Comparison of ENCODE assay signal across 8 cellular contexts in genomic region chr17:68413597-68414560, GRCh38. TPM values are rescaled to one million over a fixed set of nuclear protein-coding genes. Genes with fewer than 3 reads are reported as not detected.
A peak's percentile ranks its signal among the peaks of the same experiment; 100 is the strongest.
DNase-seq lines count a peak whose midpoint lies in the region; ATAC-seq, FAIRE-seq and TF ChIP-seq lines count a peak whose summit lies in the region.
"Not testable (repeated sequence)": the region's sequence is repeated elsewhere in the genome, so short reads cannot be mapped to it uniquely, and the experiment has no call there.

No MANE protein-coding gene starts in this region.

- peak overlapping the region; percentile 55 for H3K4me3 ChIP-seq in PC-3 (ENCODE audit: low read length)
- not testable (repeated sequence) for H3K4me3 ChIP-seq in K562

- not testable (repeated sequence) for TF ChIP-seq CTCF in CD4-positive, alpha-beta T cell (IDR thresholded peaks at IDR 0.05); PC-3 (conservative IDR thresholded peaks at IDR 0.05; ENCODE audit: low read depth, low read length); activated CD8-positive, alpha-beta T cell treated with anti-CD3 and anti-CD28 coated beads for 36 hours (IDR thresholded peaks at IDR 0.05); K562 (IDR thresholded peaks at IDR 0.05 in 2 of 3, conservative IDR thresholded peaks at IDR 0.05 in 1 of 3; ENCODE audit: insufficient read depth in 2 of 3, low read depth in 1 of 3, low read length in 3 of 3); nephron progenitor cell (IDR thresholded peaks at IDR 0.05)

- peak overlapping the region; percentile 90 for H3K4me3 Mint-ChIP-seq in CD4-positive, alpha-beta T cell
- H3K4me3 Mint-ChIP-seq in activated CD8-positive, alpha-beta T cell treated with anti-CD3 and anti-CD28 coated beads for 36 hours: peak overlapping the region; percentile 87
- H3K4me3 Mint-ChIP-seq in nephron progenitor cell: peak overlapping the region; percentile 90

- FAIRE-seq in K562 (lab: Jason Lieb, UNC): not testable (repeated sequence)

- peak; percentile 96 for ATAC-seq in CD4-positive, alpha-beta T cell (ENCODE audit: poor library complexity)
- ATAC-seq in PC-3: peak; percentile 48
- ATAC-seq in activated CD8-positive, alpha-beta T cell treated with anti-CD3 and anti-CD28 coated beads for 36 hours: peak; percentile 91
- ATAC-seq in K562: peak; percentile 51; the same call in 2 of the 3 replicates

- not testable (repeated sequence) for H3K27me3 ChIP-seq in CD4-positive, alpha-beta T cell (ENCODE audit: control insufficient read depth, insufficient read depth, low read length); PC-3 (ENCODE audit: low read length); K562 (ENCODE audit: control insufficient read depth in 2 of 2, insufficient read depth in 2 of 2, low read length in 2 of 2)

- not testable (repeated sequence) for BruUV-seq in PC-3 (replicated peaks; lab: Mats Ljungman, UMichigan); K562 (replicated peaks; lab: Mats Ljungman, UMichigan)

- H3K9me2 ChIP-seq in PC-3 (replicated peaks; ENCODE audit: low read length): not testable (repeated sequence)

- not testable (repeated sequence) for H3K9me3 ChIP-seq in CD4-positive, alpha-beta T cell (ENCODE audit: control insufficient read depth, low read length); PC-3 (ENCODE audit: low read length); K562 (replicated peaks; ENCODE audit: control insufficient read depth, insufficient read depth, low read depth, low read length)

- H3K4me2 ChIP-seq in PC-3 (ENCODE audit: low read length) (peak overlapping the region; percentile 54), K562 (ENCODE audit: insufficient read depth, low read length) (peak overlapping the region; percentile 41; the same call in 1 of the 2 replicates)

- H3K27ac Mint-ChIP-seq in CD4-positive, alpha-beta T cell: peak overlapping the region; percentile 77
- H3K27ac Mint-ChIP-seq in activated CD8-positive, alpha-beta T cell treated with anti-CD3 and anti-CD28 coated beads for 36 hours: peak overlapping the region; percentile 88
- peak overlapping the region; percentile 77 for H3K27ac Mint-ChIP-seq in nephron progenitor cell

- H3K9me3 Mint-ChIP-seq in CD4-positive, alpha-beta T cell; activated CD8-positive, alpha-beta T cell treated with anti-CD3 and anti-CD28 coated beads for 36 hours: not testable (repeated sequence)
- peaks cover 56% of the 10 kb centered on the region for H3K9me3 Mint-ChIP-seq in nephron progenitor cell

- H3K9ac ChIP-seq in PC-3 (ENCODE audit: low read length); K562 (ENCODE audit: insufficient read depth in 1 of 2, low read depth in 2 of 2, low read length in 2 of 2): not testable (repeated sequence)

- H3K36me3 ChIP-seq in PC-3 (ENCODE audit: low read depth, low read length); K562 (ENCODE audit: control insufficient read depth, insufficient read depth, low read length): not testable (repeated sequence)

- peak overlapping the region; percentile 4 for H3K27ac ChIP-seq in CD4-positive, alpha-beta T cell (ENCODE audit: low read depth, low read length)
- not testable (repeated sequence) for H3K27ac ChIP-seq in PC-3 (ENCODE audit: low read length); K562 (ENCODE audit: extremely low read depth, low read depth, low read length)

- TF ChIP-seq EP300 in K562 (IDR thresholded peaks at IDR 0.05; ENCODE audit: low read length): not testable (repeated sequence)

- not testable (repeated sequence) for H3K27me3 Mint-ChIP-seq in CD4-positive, alpha-beta T cell; activated CD8-positive, alpha-beta T cell treated with anti-CD3 and anti-CD28 coated beads for 36 hours; nephron progenitor cell (ENCODE audit: low read depth, poor library complexity)

- WGBS in K562 (ENCODE audit: insufficient coverage, low coverage, missing lambda C conversion rate): 6% methylated on average over 19 of the region's 34 CpGs

- not testable (repeated sequence) for H3K4me1 ChIP-seq in PC-3 (ENCODE audit: insufficient read depth, low read length); K562 (replicated peaks in 1 of 2; ENCODE audit: control insufficient read depth in 2 of 2, insufficient read depth in 2 of 2, low read length in 2 of 2)

- TF ChIP-seq POLR2A in K562 (conservative IDR thresholded peaks at IDR 0.05): not testable (repeated sequence)

- CTCF ChIA-PET in CD4-positive, alpha-beta T cell (lab: Charles Lee): interaction anchor here (1.1 to 1.6 kb wide), 2 partner anchors 18 to 213 kb away, joined by 3 to 5 read pairs; no protein-coding TSS in a partner anchor
- CTCF ChIA-PET in PC-3 (lab: Charles Lee); K562 (lab: Yijun Ruan, JAX; ENCODE audit: low intra/inter-chr PET ratio): not testable (repeated sequence)
- CTCF ChIA-PET in activated CD8-positive, alpha-beta T cell treated with anti-CD3 and anti-CD28 coated beads for 36 hours (lab: Charles Lee): interaction anchor here (1.1 to 1.7 kb wide), 3 partner anchors 15 to 127 kb away, joined by 3 to 5 read pairs (median 3); no protein-coding TSS in a partner anchor

- H3K9me1 ChIP-seq in K562 (ENCODE audit: control insufficient read depth, insufficient read depth, low read length): not testable (repeated sequence)

- POLR2A ChIA-PET in CD4-positive, alpha-beta T cell (lab: Charles Lee): interaction anchor here (0.6 to 2.3 kb wide), 15 partner anchors 9 to 330 kb away, joined by 3 to 28 read pairs (median 4); partner anchors contain the start of genes AMZ2, ARSG, SLC16A6 and WIPI1
- POLR2A ChIA-PET in PC-3 (lab: Charles Lee; ENCODE audit: unreplicated experiment): not testable (repeated sequence)
- POLR2A ChIA-PET in activated CD8-positive, alpha-beta T cell treated with anti-CD3 and anti-CD28 coated beads for 36 hours (lab: Charles Lee): interaction anchor here (1.0 to 2.9 kb wide), 2 partner anchors 14 to 122 kb away, joined by 3 to 9 read pairs; partner anchors contain the start of gene ARSG
- POLR2A ChIA-PET in K562 (lab: Yijun Ruan, JAX): interaction anchor here (0.6 to 0.7 kb wide), 2 partner anchors 17 to 75 kb away, joined by 3 read pairs; no protein-coding TSS in a partner anchor

- H2AFZ ChIP-seq in PC-3 (ENCODE audit: low read length) (peak overlapping the region; percentile 9; the same call in 1 of the 2 replicates), K562 (ENCODE audit: low read depth, low read length) (peak overlapping the region; percentile 45; the same call in 1 of the 2 replicates)

- intact Hi-C loops in CD4-positive, alpha-beta T cell (cut with DNase I, micrococcal nuclease): loop anchor here in 1 of 2 experiments (2.0 kb wide), 1 partner anchor 23 kb away; no protein-coding TSS in a partner anchor
- intact Hi-C loops in PC-3 (cut with micrococcal nuclease); activated CD8-positive, alpha-beta T cell treated with anti-CD3 and anti-CD28 coated beads for 36 hours (cut with micrococcal nuclease); K562 (cut with micrococcal nuclease); cardiac septum (cut with DNase I): not testable (repeated sequence)

- H3K79me2 ChIP-seq in PC-3 (ENCODE audit: low read length); K562 (ENCODE audit: control insufficient read depth, insufficient read depth, low read length): not testable (repeated sequence)

- DNase-seq in CD4-positive, alpha-beta T cell: peak; percentile 28 to 65 (median 54)
- peak; percentile 53 to 59 for DNase-seq in Kasumi-1 (lab: John Stamatoyannopoulos, UW)
- DNase-seq in PC-3: peak; percentile 51
- DNase-seq in activated CD8-positive, alpha-beta T cell treated with anti-CD3 and anti-CD28 coated beads for 36 hours: peak; percentile 88
- peak in 1 of 4 experiments; percentile 51 for DNase-seq in K562 (ENCODE audit: extremely low read depth in 1 of 4, low spot score in 3 of 4)
- peak; percentile 75 for DNase-seq in cardiac septum (ENCODE audit: low spot score)
- peak; percentile 31 for DNase-seq in nephron progenitor cell
- peak; percentile 43 for DNase-seq in stimulated activated CD8-positive, alpha-beta memory T cell treated with anti-CD3 and anti-CD28 coated beads, Interleukin-12 subunit alpha, Interleukin-12 subunit beta, amount 100 ng/mL, for 1 hour (ENCODE audit: low read depth)

- H4K20me1 ChIP-seq in PC-3 (ENCODE audit: low read length); K562 (replicated peaks; ENCODE audit: control insufficient read depth, insufficient read depth, low read length): not testable (repeated sequence)

- H3K36me3 Mint-ChIP-seq in CD4-positive, alpha-beta T cell (ENCODE audit: low read depth): peaks cover 25% of the 10 kb centered on the region
- H3K36me3 Mint-ChIP-seq in activated CD8-positive, alpha-beta T cell treated with anti-CD3 and anti-CD28 coated beads for 36 hours (ENCODE audit: low read depth): not testable (repeated sequence)
- H3K36me3 Mint-ChIP-seq in nephron progenitor cell (ENCODE audit: low read depth): peaks cover 29% of the 10 kb centered on the region

- not testable (repeated sequence) for TF ChIP-seq RAD21 in K562 (CRISPR knock-in tag; conservative IDR thresholded peaks at IDR 0.05 in 1 of 2, IDR thresholded peaks at IDR 0.05 in 1 of 2)

- peaks cover 40% of the 10 kb centered on the region for H3K4me1 Mint-ChIP-seq in CD4-positive, alpha-beta T cell (ENCODE audit: low read depth)
- peaks cover 24% of the 10 kb centered on the region for H3K4me1 Mint-ChIP-seq in activated CD8-positive, alpha-beta T cell treated with anti-CD3 and anti-CD28 coated beads for 36 hours (ENCODE audit: low read depth)
- not testable (repeated sequence) for H3K4me1 Mint-ChIP-seq in nephron progenitor cell

- in situ Hi-C loops in K562 (cut with MboI): not testable (repeated sequence)

- H3F3A ChIP-seq in PC-3 (ENCODE audit: low read length, unreplicated experiment): not testable (repeated sequence)

RNA-seq across cellular contexts. Expression of gene WIPI1, which starts 43.4 kb away (rescaled TPM):
- total RNA-seq in CD4-positive, alpha-beta T cell: 1 to 10 TPM; 2.0 to 2.6 TPM
- total RNA-seq in PC-3 (2014; rRNA removed) (19.6 and 20.2 TPM in 2 replicates), K562 (2014; rRNA removed) (10.9 and 12.8 TPM in 2 replicates), K562 (2014; rRNA removed; fragmentation: Illumina TruSeq; extraction: Trizol) (12.1 and 14.7 TPM in 2 replicates), K562 (2015; rRNA removed; fragmentation: Illumina TruSeq; extraction: Trizol) (8.2 and 8.6 TPM in 2 replicates), K562 (2021) (11.8 and 13.2 TPM in 2 replicates), cardiac septum (148 TPM)
- 10 to 100 TPM; 11.3 to 13.1 TPM for total RNA-seq in activated CD8-positive, alpha-beta T cell treated with anti-CD3 and anti-CD28 coated beads for 36 hours
- 35.8 and 60.9 TPM in 2 replicates for total RNA-seq in K562 (2011; cell fraction: chromatin; rRNA removed; ENCODE audit: low replicate concordance)
- total RNA-seq in K562 (2011; cell fraction: nucleolus; rRNA removed): 25.4 and 31.2 TPM in 2 replicates
- total RNA-seq in K562 (2011; cell fraction: nucleoplasm; rRNA removed): 29.5 and 34.1 TPM in 2 replicates
- polyA plus RNA-seq in K562 (2011; rRNA removed) (11.6 and 16.9 TPM in 2 replicates), K562 (2014; fragmentation: Illumina TruSeq; extraction: Trizol) (15.6 and 15.9 TPM in 2 replicates), K562 (2014; fragmentation: Nextera tagmentation; extraction: Ambion mirVana) (1 to 10 TPM; 3.7 to 3.8 TPM), K562 (2014; rRNA removed) (16.0 and 23.5 TPM in 2 replicates)
- 11.3 and 11.5 TPM in 2 replicates for polyA plus RNA-seq in K562 (2011; cell fraction: cytosol; rRNA removed)
- polyA plus RNA-seq in K562 (2011; cell fraction: nucleus; rRNA removed): 13.7 and 16.1 TPM in 2 replicates
- 16.5 and 60.4 TPM in 2 replicates for polyA plus RNA-seq in K562 (2012)
- 11.4 and 16.7 TPM in 2 replicates for polyA minus RNA-seq in K562 (2011; rRNA and poly(A)+ RNA removed)
- polyA minus RNA-seq in K562 (2011; cell fraction: cytosol; rRNA and poly(A)+ RNA removed): 6.6 and 7.8 TPM in 2 replicates
- 10.8 and 14.7 TPM in 2 replicates for polyA minus RNA-seq in K562 (2011; cell fraction: nucleus; rRNA and poly(A)+ RNA removed)
